In genomic region chr2:184597571-184597980, GRCh38 we compare ENCODE assay signal across 9 cellular contexts. TPM values are rescaled to one million over a fixed set of nuclear protein-coding genes. Genes with fewer than 3 reads are reported as not detected.
DNase-seq lines count a peak whose midpoint lies in the region; ATAC-seq and TF ChIP-seq lines count a peak whose summit lies in the region.
"Had no signal": no experiment of that assay in that cellular context is flagged by ENCODE, and none has a peak within 500 bp of the region (broad histone marks: within the 10 kb centered on the region; RNA-seq: fewer than 3 reads in every experiment).

No MANE protein-coding gene starts in this region.

- H3K9ac ChIP-seq in duodenal mucosa (ENCODE audit: low read depth in 1 of 2, low read length in 2 of 2) (peak overlapping the region; percentile 8 to 34), subcutaneous abdominal adipose tissue (ENCODE audit: low read length in 5 of 5) (peak overlapping the region in 3 of 5 donors; percentile 39 to 57 (median 47))

- H3K9me3 ChIP-seq in duodenal mucosa (ENCODE audit: control insufficient read depth in 1 of 2, low read length in 2 of 2) (no peaks in the 10 kb centered on the region), right lobe of liver (no peaks in the 10 kb centered on the region), subcutaneous abdominal adipose tissue (ENCODE audit: control insufficient read depth in 5 of 5, low read length in 5 of 5) (no peaks in the 10 kb centered on the region)

- no peaks in the 10 kb centered on the region for H3K36me3 ChIP-seq in duodenal mucosa (ENCODE audit: control insufficient read depth in 1 of 2, insufficient read depth in 2 of 2, low read length in 2 of 2)
- H3K36me3 ChIP-seq in right lobe of liver: no peaks in the 10 kb centered on the region
- no peaks in the 10 kb centered on the region for H3K36me3 ChIP-seq in subcutaneous abdominal adipose tissue (ENCODE audit: control insufficient read depth in 5 of 5, insufficient read depth in 5 of 5, low read length in 5 of 5)

- H3K27me3 ChIP-seq in duodenal mucosa (ENCODE audit: control insufficient read depth in 1 of 2, insufficient read depth in 2 of 2, low read length in 2 of 2) (peaks cover 10 to 35% of the 10 kb centered on the region in 2 donors), right lobe of liver (no peaks in the 10 kb centered on the region), subcutaneous abdominal adipose tissue (ENCODE audit: control insufficient read depth in 5 of 5, insufficient read depth in 4 of 5, low read length in 5 of 5) (peaks cover 0 to 13% (median 9%) of the 10 kb centered on the region in 5 donors)

- H3K4me1 ChIP-seq in duodenal mucosa (ENCODE audit: control insufficient read depth in 1 of 2, insufficient read depth in 2 of 2, low read length in 2 of 2) (no peaks in the 10 kb centered on the region), right lobe of liver (no peaks in the 10 kb centered on the region), subcutaneous abdominal adipose tissue (ENCODE audit: control insufficient read depth in 5 of 5, insufficient read depth in 5 of 5, low read length in 5 of 5) (peaks cover 0 to 22% (median 17%) of the 10 kb centered on the region in 5 donors)

- 7% methylated on average over 9 of the region's 14 CpGs for WGBS in right lobe of liver (ENCODE audit: insufficient coverage, low coverage, low lambda C conversion rate, missing lambda C conversion rate)

- TF ChIP-seq CTCF in GM13976 (IDR thresholded peaks at IDR 0.05; ENCODE audit: borderline replicate concordance, control extremely low read depth, extremely low read depth, insufficient read depth, missing control alignments): no peak
- TF ChIP-seq CTCF in right lobe of liver (IDR thresholded peaks at IDR 0.05): no peak

- peak; percentile 24 for DNase-seq in GM13976 (ENCODE audit: low spot score)
- peak; percentile 90 for DNase-seq in SIG-M5 treated with dmso at 0.1 percent for 504 hours (lab: John Stamatoyannopoulos, UW; ENCODE audit: unreplicated experiment)
- peak in 2 of 3 donors; percentile 13 to 35 for DNase-seq in right lobe of liver
- DNase-seq in HPDE6-E6E7 (ENCODE audit: extremely low spot score): no peak

- in situ Hi-C loops in GM13976 (cut with MboI; ENCODE audit: low sequenced_read_pairs, unreplicated experiment): no loop called here

- peak; percentile 21 for ATAC-seq in HG02884 (IDR thresholded peaks at IDR 0.05; ENCODE audit: unreplicated experiment)
- peak; percentile 48 to 63 (median 55) for ATAC-seq in right lobe of liver
- no peak for ATAC-seq in HG03045 (IDR thresholded peaks at IDR 0.05; ENCODE audit: unreplicated experiment)

- intact Hi-C loops in right lobe of liver (cut with DNase I): no loop called here

- no peak for TF ChIP-seq POLR2A in right lobe of liver (IDR thresholded peaks at IDR 0.05)

- H3K4me3 ChIP-seq in duodenal mucosa (ENCODE audit: low read depth in 1 of 2, low read length in 2 of 2) (peak overlapping the region; percentile 68 to 72), right lobe of liver (peak overlapping the region; percentile 59 to 64 (median 60)), subcutaneous abdominal adipose tissue (ENCODE audit: low read depth in 1 of 5, low read length in 5 of 5) (peak overlapping the region; percentile 61 to 81 (median 74))

- H3K27ac ChIP-seq in duodenal mucosa (ENCODE audit: low read depth, low read length): no peak overlapping the region
- H3K27ac ChIP-seq in right lobe of liver: peak overlapping the region in 2 of 3 donors; percentile 7 to 64
- no peak overlapping the region for H3K27ac ChIP-seq in subcutaneous abdominal adipose tissue (ENCODE audit: low read depth, low read length)
- H3K27ac ChIP-seq: VCaP had no signal

RNA-seq across cellular contexts. Expression of gene ZNF804A, which starts 0.8 kb away (rescaled TPM):
- under 1 TPM in 3 of 6 experiments, not detected in 3; 0.06 to 0.30 (median 0.20) TPM for total RNA-seq in right lobe of liver

Comparison
In these comparisons a context has a peak if more than half of its experiments do, and no peak if none do; other contexts are left out.
1. H3K27ac ChIP-seq: peak in right lobe of liver (2 of 3); none in duodenal mucosa (single experiment) and subcutaneous abdominal adipose tissue (single experiment).
2. Peak in every context shown above with its lines, with median percentiles within 50 percentile points of each other: H3K4me3 ChIP-seq.